Comparison of ENCODE assay signal across 8 cellular contexts in the genomic region with DNA sequence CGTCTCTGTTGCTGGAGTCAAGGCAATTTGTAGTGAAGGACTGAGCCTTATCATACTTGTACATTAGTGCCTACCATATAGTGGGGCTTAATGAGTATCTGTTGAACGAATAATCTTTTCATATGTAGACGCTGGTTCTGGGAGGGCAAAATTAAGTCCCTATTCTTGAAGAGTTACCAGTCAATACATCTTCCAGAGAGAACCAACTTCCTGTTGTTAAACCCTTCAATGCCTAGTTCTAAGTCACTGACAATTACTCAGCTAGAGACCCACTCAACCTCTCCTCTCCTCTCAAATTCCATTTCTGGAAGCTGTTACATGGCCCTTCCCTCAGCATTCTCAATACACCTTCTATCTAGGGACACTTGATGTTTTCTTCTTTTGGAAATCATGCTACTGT. TPM values are rescaled to one million over a fixed set of nuclear protein-coding genes. Genes with fewer than 3 reads are reported as not detected.
DNase-seq lines count a peak whose midpoint lies in the region; ATAC-seq and TF ChIP-seq lines count a peak whose summit lies in the region.

No MANE protein-coding gene starts in this region.

- no peaks in the 10 kb centered on the region for H3K9me3 Mint-ChIP-seq in stimulated activated naive CD8-positive, alpha-beta T cell treated with anti-CD3 and anti-CD28 coated beads, Interleukin-15, Interleukin-2, amounts not matched to agents 100 ng/mL and 50 ng/mL, for 24 hours
- no peaks in the 10 kb centered on the region for H3K9me3 Mint-ChIP-seq in T-helper 2 cell treated with Interferon-gamma antibody and Interleukin-4, amounts not matched to agents 5 μg/mL and 100 μg/mL, for 36 hours
- H3K9me3 Mint-ChIP-seq in glutamatergic neuron (ENCODE audit: unreplicated experiment), result peaks cover 11% of the 10 kb centered on the region

- in situ Hi-C loops in brain microvascular endothelial cell (cut with HindIII; ENCODE audit: low pct_ligation_motif_present, low sequenced_read_pairs), result no loop called here

- WGBS in spleen, 5 donors, result 45 to 55% (median 49%) methylated on average over 3 of the region's 3 CpGs

- H3K9me3 ChIP-seq in spleen, result no peaks in the 10 kb centered on the region

- no peaks in the 10 kb centered on the region for H3K27me3 Mint-ChIP-seq in stimulated activated naive CD8-positive, alpha-beta T cell treated with anti-CD3 and anti-CD28 coated beads, Interleukin-15, Interleukin-2, amounts not matched to agents 100 ng/mL and 50 ng/mL, for 24 hours
- H3K27me3 Mint-ChIP-seq in T-helper 2 cell treated with Interferon-gamma antibody and Interleukin-4, amounts not matched to agents 5 μg/mL and 100 μg/mL, for 36 hours (ENCODE audit: low read depth), result no peaks in the 10 kb centered on the region
- H3K27me3 Mint-ChIP-seq in glutamatergic neuron (ENCODE audit: unreplicated experiment), result peaks cover 9% of the 10 kb centered on the region

- H3K27me3 ChIP-seq in spleen (replicated peaks in 1 of 7), result no peaks in the 10 kb centered on the region
- no peaks in the 10 kb centered on the region for H3K27me3 ChIP-seq in brain microvascular endothelial cell (replicated peaks)

- no peak for DNase-seq in stimulated activated naive CD8-positive, alpha-beta T cell treated with anti-CD3 and anti-CD28 coated beads, Interleukin-15, Interleukin-2, amounts not matched to agents 100 U/mL and 50 U/mL, for 24 hours
- no peak for DNase-seq in T-helper 2 cell treated with Interferon-gamma antibody and Interleukin-4, amounts not matched to agents 5 μg/mL and 100 μg/mL, for 36 hours (ENCODE audit: low spot score)
- DNase-seq in glutamatergic neuron, result no peak
- DNase-seq in spleen, result no peak
- DNase-seq in effector CD4-positive, alpha-beta T cell, result no peak
- DNase-seq in brain microvascular endothelial cell, result no peak

- peaks cover 12 to 53% (median 37%) of the 10 kb centered on the region in 6 donors for H3K4me1 ChIP-seq in spleen

- TF ChIP-seq POLR2A in spleen (IDR thresholded peaks at IDR 0.05), result no peak

- H3K27ac ChIP-seq in spleen, result peak overlapping the region; percentile 88 to 98 (median 96)
- no peak overlapping the region for H3K27ac ChIP-seq in brain microvascular endothelial cell

- no peak for ATAC-seq in stimulated activated naive CD8-positive, alpha-beta T cell treated with anti-CD3 and anti-CD28 coated beads, Interleukin-15, Interleukin-2, amounts not matched to agents 100 U/mL and 50 U/mL, for 24 hours
- ATAC-seq in HG03175 (IDR thresholded peaks at IDR 0.05; ENCODE audit: unreplicated experiment), result no peak

- TF ChIP-seq CTCF in glutamatergic neuron (IDR thresholded peaks at IDR 0.05; ENCODE audit: partially characterized antibody, unreplicated experiment), result no peak
- no peak for TF ChIP-seq CTCF in spleen (IDR thresholded peaks at IDR 0.05 in 8 of 11, conservative IDR thresholded peaks at IDR 0.05 in 3 of 11)
- TF ChIP-seq CTCF in brain microvascular endothelial cell (IDR thresholded peaks at IDR 0.05; ENCODE audit: low read depth, low read length, missing control alignments), result no peak

- peak overlapping the region in 6 of 8 donors; percentile 69 to 92 (median 85) for H3K4me3 ChIP-seq in spleen
- H3K4me3 ChIP-seq in brain microvascular endothelial cell (ENCODE audit: low read depth, low read length), result no peak overlapping the region

- intact Hi-C loops in spleen (cut with DNase I; ENCODE audit: low total_unique reads), result loop anchor here (10.0 kb wide), 1 partner anchor 60 kb away; a partner anchor contains a TSS

- H3K4me1 Mint-ChIP-seq in stimulated activated naive CD8-positive, alpha-beta T cell treated with anti-CD3 and anti-CD28 coated beads, Interleukin-15, Interleukin-2, amounts not matched to agents 100 ng/mL and 50 ng/mL, for 24 hours (ENCODE audit: low read depth), result peaks cover 40% of the 10 kb centered on the region
- H3K4me1 Mint-ChIP-seq in T-helper 2 cell treated with Interferon-gamma antibody and Interleukin-4, amounts not matched to agents 5 μg/mL and 100 μg/mL, for 36 hours (ENCODE audit: low read depth), result peaks cover 20% of the 10 kb centered on the region
- H3K4me1 Mint-ChIP-seq in glutamatergic neuron (ENCODE audit: low read depth, unreplicated experiment), result peaks cover 13% of the 10 kb centered on the region

- H3K27ac Mint-ChIP-seq in stimulated activated naive CD8-positive, alpha-beta T cell treated with anti-CD3 and anti-CD28 coated beads, Interleukin-15, Interleukin-2, amounts not matched to agents 100 ng/mL and 50 ng/mL, for 24 hours, result peak overlapping the region; percentile 95
- H3K27ac Mint-ChIP-seq in T-helper 2 cell treated with Interferon-gamma antibody and Interleukin-4, amounts not matched to agents 5 μg/mL and 100 μg/mL, for 36 hours, result peak overlapping the region; percentile 87
- H3K27ac Mint-ChIP-seq in glutamatergic neuron (ENCODE audit: unreplicated experiment), result peak overlapping the region; percentile 99

- peak overlapping the region; percentile 99 for H3K4me3 Mint-ChIP-seq in stimulated activated naive CD8-positive, alpha-beta T cell treated with anti-CD3 and anti-CD28 coated beads, Interleukin-15, Interleukin-2, amounts not matched to agents 100 ng/mL and 50 ng/mL, for 24 hours
- peak overlapping the region; percentile 97 for H3K4me3 Mint-ChIP-seq in T-helper 2 cell treated with Interferon-gamma antibody and Interleukin-4, amounts not matched to agents 5 μg/mL and 100 μg/mL, for 36 hours
- H3K4me3 Mint-ChIP-seq in glutamatergic neuron (ENCODE audit: unreplicated experiment), result peak overlapping the region; percentile 98

- H3K36me3 ChIP-seq in spleen (peaks cover 0 to 10% (median 0%) of the 10 kb centered on the region in 6 donors), brain microvascular endothelial cell (replicated peaks) (no peaks in the 10 kb centered on the region)

- peaks cover 12% of the 10 kb centered on the region for H3K36me3 Mint-ChIP-seq in stimulated activated naive CD8-positive, alpha-beta T cell treated with anti-CD3 and anti-CD28 coated beads, Interleukin-15, Interleukin-2, amounts not matched to agents 100 ng/mL and 50 ng/mL, for 24 hours (ENCODE audit: low read depth)
- H3K36me3 Mint-ChIP-seq in T-helper 2 cell treated with Interferon-gamma antibody and Interleukin-4, amounts not matched to agents 5 μg/mL and 100 μg/mL, for 36 hours (ENCODE audit: low read depth), result peaks cover 13% of the 10 kb centered on the region
- no peaks in the 10 kb centered on the region for H3K36me3 Mint-ChIP-seq in glutamatergic neuron (ENCODE audit: unreplicated experiment)

RNA-seq across cellular contexts. Expression of a gene that starts 1.1 kb away (rescaled TPM):
- 46.4 TPM for total RNA-seq in glutamatergic neuron (ENCODE audit: unreplicated experiment)
- total RNA-seq in spleen, result 10 to 100 TPM; 15.5 to 38.3 (median 23.7) TPM
- polyA plus RNA-seq in spleen, result 10 to 100 TPM; 17.3 to 27.1 (median 23.8) TPM

RNA-seq across cellular contexts. Expression of a gene that starts 14.6 kb away (rescaled TPM):
- total RNA-seq in glutamatergic neuron (ENCODE audit: unreplicated experiment) (83.5 TPM), spleen (10 to 100 TPM; 38.1 to 89.4 (median 46.4) TPM)
- polyA plus RNA-seq in spleen, result 100 to 1,000 TPM in 2 of 3 donors, 10 to 100 TPM in 1; 97.8 to 138 (median 133) TPM

RNA-seq across cellular contexts. Expression of a gene that starts 15.1 kb away (rescaled TPM):
- total RNA-seq in glutamatergic neuron (ENCODE audit: unreplicated experiment) (187 TPM), spleen (100 to 1,000 TPM in 4 of 7 donors, 10 to 100 TPM in 3; 75.2 to 202 (median 100) TPM)
- polyA plus RNA-seq in spleen, result 100 to 1,000 TPM in 2 of 3 donors, 10 to 100 TPM in 1; 93.3 to 159 (median 143) TPM
